In genomic region chr1:3016641-3017439, GRCh38 we compare ENCODE assay signal across 24 cellular contexts. TPM values are rescaled to one million over a fixed set of nuclear protein-coding genes. Genes with fewer than 3 reads are reported as not detected.
DNase-seq lines count a peak whose midpoint lies in the region; ATAC-seq, FAIRE-seq and TF ChIP-seq lines count a peak whose summit lies in the region.
"Had no signal": no experiment of that assay in that cellular context is flagged by ENCODE, and none has a peak within 500 bp of the region (broad histone marks: within the 10 kb centered on the region; RNA-seq: fewer than 3 reads in every experiment).

No MANE protein-coding gene starts in this region.

- H3K36me3 ChIP-seq in K562 (ENCODE audit: control insufficient read depth, insufficient read depth, low read length) (no peaks in the 10 kb centered on the region), neuronal stem cell (replicated peaks in 1 of 2; ENCODE audit: control insufficient read depth in 2 of 2, insufficient read depth in 2 of 2, low read length in 2 of 2) (no peaks in the 10 kb centered on the region), upper lobe of left lung (no peaks in the 10 kb centered on the region)
- H3K36me3 ChIP-seq: BLaER1, SJCRH30 had no signal

- H3K23ac ChIP-seq in neuronal stem cell (ENCODE audit: low read depth, low read length, poor library complexity): no peak overlapping the region

- no peaks in the 10 kb centered on the region for H3K4me1 Mint-ChIP-seq in activated naive CD8-positive, alpha-beta T cell treated with anti-CD3 and anti-CD28 coated beads, Interleukin-2, amount 10 ng/mL, durations not matched to agents 7 days and 5 days
- peaks cover 2% of the 10 kb centered on the region for H3K4me1 Mint-ChIP-seq in activated naive CD8-positive, alpha-beta T cell treated with anti-CD3 and anti-CD28 coated beads for 36 hours

- 0 out of 2 replicates have a peak, but pooled peaks cover 4% of the 10 kb centered on the region for H4K20me1 ChIP-seq in K562 (replicated peaks; ENCODE audit: control insufficient read depth, insufficient read depth, low read length)

- H3K27ac ChIP-seq in K562 (ENCODE audit: extremely low read depth, low read depth, low read length) (no peak overlapping the region), neuronal stem cell (replicated peaks; ENCODE audit: low read length) (no peak overlapping the region), upper lobe of left lung (no peak overlapping the region)
- H3K27ac ChIP-seq: BLaER1, GM23248, KMS-11, SJCRH30 had no signal

- intact Hi-C loops in K562 (cut with micrococcal nuclease): no loop called here

- H3K4me3 ChIP-seq in K562 (no peak overlapping the region), neuronal stem cell (ENCODE audit: low read length in 2 of 2) (no peak overlapping the region), upper lobe of left lung (no peak overlapping the region)
- H3K4me3 ChIP-seq: BLaER1, GM12878, GM23248, SJCRH30 had no signal

- H3K4me1 ChIP-seq in K562 (replicated peaks in 1 of 2; ENCODE audit: control insufficient read depth in 2 of 2, insufficient read depth in 2 of 2, low read length in 2 of 2) (0 out of 5 replicates have a peak, but pooled peaks cover 0 to 8% of the 10 kb centered on the region in 2 experiments), neuronal stem cell (ENCODE audit: control insufficient read depth in 2 of 2, insufficient read depth in 1 of 2, low read depth in 1 of 2, low read length in 2 of 2) (peaks cover 2 to 13% of the 10 kb centered on the region in 2 donors), upper lobe of left lung (peaks cover 0 to 5% (median 4%) of the 10 kb centered on the region in 4 donors)
- H3K4me1 ChIP-seq: SJCRH30 had no signal

- H3K14ac ChIP-seq in neuronal stem cell (ENCODE audit: low read length): no peak overlapping the region

- in situ Hi-C loops in K562 (cut with MboI): no loop called here

- no peaks in the 10 kb centered on the region for H3K79me2 ChIP-seq in K562 (ENCODE audit: control insufficient read depth, insufficient read depth, low read length)

- H3K4me2 ChIP-seq in K562 (ENCODE audit: insufficient read depth, low read length): no peak overlapping the region
- H3K4me2 ChIP-seq in neuronal stem cell (ENCODE audit: insufficient read depth, low read length, poor library complexity, severe bottlenecking): no peak overlapping the region
- H3K4me2 ChIP-seq: BLaER1, KMS-11 had no signal

- TF ChIP-seq RAD21 in K562 (CRISPR knock-in tag; conservative IDR thresholded peaks at IDR 0.05 in 1 of 2, IDR thresholded peaks at IDR 0.05 in 1 of 2): no peak

- no peak overlapping the region for H2BK12ac ChIP-seq in neuronal stem cell (ENCODE audit: low read length)

- H3K9me3 ChIP-seq in K562 (replicated peaks; ENCODE audit: control insufficient read depth, insufficient read depth, low read depth, low read length) (no peaks in the 10 kb centered on the region), neuronal stem cell (replicated peaks in 1 of 2; ENCODE audit: control insufficient read depth in 2 of 2, insufficient read depth in 1 of 2, low read depth in 1 of 2, low read length in 2 of 2) (peaks cover 0 to 6% of the 10 kb centered on the region in 2 donors), upper lobe of left lung (no peaks in the 10 kb centered on the region)
- H3K9me3 ChIP-seq: BLaER1, SJCRH30 had no signal

- DNase-seq in activated naive CD8-positive, alpha-beta T cell treated with anti-CD3 and anti-CD28 coated beads, Interleukin-2, amount 10 ng/mL, durations not matched to agents 7 days and 5 days: peak; percentile 24
- DNase-seq in activated naive CD8-positive, alpha-beta T cell treated with anti-CD3 and anti-CD28 coated beads for 36 hours: no peak
- DNase-seq in K562 (ENCODE audit: extremely low read depth in 1 of 4, low spot score in 3 of 4): no peak
- no peak for DNase-seq in neuronal stem cell (ENCODE audit: low spot score)
- peak; percentile 17 to 49 for DNase-seq in upper lobe of left lung
- DNase-seq in NCI-H1930 (lab: John Stamatoyannopoulos, UW): no peak
- DNase-seq: Calu3, GF-D8, GM23248, HCEC 1CT, MV-4-11, NCI-H1694 treated with DMSO at 0.1 percent for 48 hours, NCI-H2107, NCI-H510A treated with DMSO at 0.1 percent for 48 hours, NCI-H82, RPMI8226, SJCRH30 had no signal

- H2AK5ac ChIP-seq in neuronal stem cell (ENCODE audit: low read depth, low read length): peak overlapping the region; percentile 93

- no peak overlapping the region for H2BK5ac ChIP-seq in neuronal stem cell (ENCODE audit: low read length)

- BruUV-seq in K562 (replicated peaks; lab: Mats Ljungman, UMichigan): no TSS peak

- no peaks in the 10 kb centered on the region for H3K9me3 Mint-ChIP-seq in activated naive CD8-positive, alpha-beta T cell treated with anti-CD3 and anti-CD28 coated beads, Interleukin-2, amount 10 ng/mL, durations not matched to agents 7 days and 5 days
- H3K9me3 Mint-ChIP-seq in activated naive CD8-positive, alpha-beta T cell treated with anti-CD3 and anti-CD28 coated beads for 36 hours: no peaks in the 10 kb centered on the region
- H3K9me3 Mint-ChIP-seq: CD8-positive, alpha-beta T cell had no signal

- H3K36me3 Mint-ChIP-seq in activated naive CD8-positive, alpha-beta T cell treated with anti-CD3 and anti-CD28 coated beads, Interleukin-2, amount 10 ng/mL, durations not matched to agents 7 days and 5 days: no peaks in the 10 kb centered on the region
- no peaks in the 10 kb centered on the region for H3K36me3 Mint-ChIP-seq in activated naive CD8-positive, alpha-beta T cell treated with anti-CD3 and anti-CD28 coated beads for 36 hours
- H3K36me3 Mint-ChIP-seq: CD8-positive, alpha-beta T cell had no signal

- TF ChIP-seq POLR2A in K562 (conservative IDR thresholded peaks at IDR 0.05) (no peak), upper lobe of left lung (IDR thresholded peaks at IDR 0.05) (no peak)

- TF ChIP-seq EP300 in K562 (IDR thresholded peaks at IDR 0.05; ENCODE audit: low read length) (no peak), upper lobe of left lung (IDR thresholded peaks at IDR 0.05) (no peak)

- H3K79me1 ChIP-seq in neuronal stem cell (ENCODE audit: low read depth, low read length): no peaks in the 10 kb centered on the region

- H4K8ac ChIP-seq in neuronal stem cell (ENCODE audit: low read depth, low read length): no peak overlapping the region

- H3K4ac ChIP-seq in neuronal stem cell (ENCODE audit: low read length): no peak overlapping the region

- no peak overlapping the region for H4K91ac ChIP-seq in neuronal stem cell (ENCODE audit: low read depth, low read length, poor library complexity)

- FAIRE-seq in K562 (lab: Jason Lieb, UNC): no peak
- FAIRE-seq: GM12878, HepG2 had no signal

- no peak overlapping the region for H2BK120ac ChIP-seq in neuronal stem cell (ENCODE audit: low read depth, low read length)

- H3K18ac ChIP-seq in neuronal stem cell (ENCODE audit: low read length): no peak overlapping the region

- WGBS in K562 (ENCODE audit: insufficient coverage, low coverage, missing lambda C conversion rate): under 1% methylated on average over 22 of the region's 22 CpGs
- no CpG with 5 or more reads among the region's 22 CpGs for WGBS in neuronal stem cell (ENCODE audit: extremely low coverage in 2 of 2, insufficient read length in 2 of 2, insufficient replicate concordance in 1 of 2), 2 donors
- 79 to 89% methylated on average over 11 to 22 of the region's 22 CpGs for WGBS in upper lobe of left lung, 2 donors

- ATAC-seq in activated naive CD8-positive, alpha-beta T cell treated with anti-CD3 and anti-CD28 coated beads, Interleukin-2, amount 10 ng/mL, durations not matched to agents 7 days and 5 days (ENCODE audit: low read depth): no peak
- ATAC-seq in K562 (no peak), upper lobe of left lung (ENCODE audit: low FRiP score in 2 of 2) (no peak), GM19023 (IDR thresholded peaks at IDR 0.05; ENCODE audit: unreplicated experiment) (no peak)
- ATAC-seq: CD8-positive, alpha-beta T cell; GM12878; HepG2 had no signal

- H3K9me1 ChIP-seq in K562 (ENCODE audit: control insufficient read depth, insufficient read depth, low read length): no peaks in the 10 kb centered on the region

- H3K27me3 ChIP-seq in K562 (ENCODE audit: control insufficient read depth in 2 of 2, insufficient read depth in 2 of 2, low read length in 2 of 2) (peaks cover 2 to 59% of the 10 kb centered on the region in 2 experiments; a peak in 3 of 5 replicates), neuronal stem cell (ENCODE audit: control insufficient read depth in 3 of 3, insufficient read depth in 3 of 3, low read depth in 1 of 3, low read length in 3 of 3) (peaks cover 0 to 27% (median 9%) of the 10 kb centered on the region in 3 experiments), upper lobe of left lung (peaks cover 0 to 3% (median 0%) of the 10 kb centered on the region in 4 donors)

- no peak overlapping the region for H3K27ac Mint-ChIP-seq in activated naive CD8-positive, alpha-beta T cell treated with anti-CD3 and anti-CD28 coated beads, Interleukin-2, amount 10 ng/mL, durations not matched to agents 7 days and 5 days
- H3K27ac Mint-ChIP-seq in activated naive CD8-positive, alpha-beta T cell treated with anti-CD3 and anti-CD28 coated beads for 36 hours: no peak overlapping the region
- H3K27ac Mint-ChIP-seq: CD8-positive, alpha-beta T cell had no signal

- no peak for TF ChIP-seq CTCF in K562 (IDR thresholded peaks at IDR 0.05 in 2 of 3, conservative IDR thresholded peaks at IDR 0.05 in 1 of 3; ENCODE audit: insufficient read depth in 2 of 3, low read depth in 1 of 3, low read length in 3 of 3)
- TF ChIP-seq CTCF in upper lobe of left lung (IDR thresholded peaks at IDR 0.05): no peak

- CTCF ChIA-PET in K562 (lab: Yijun Ruan, JAX; ENCODE audit: low intra/inter-chr PET ratio): no interaction called here

- peaks cover 2% of the 10 kb centered on the region for H3K27me3 Mint-ChIP-seq in activated naive CD8-positive, alpha-beta T cell treated with anti-CD3 and anti-CD28 coated beads, Interleukin-2, amount 10 ng/mL, durations not matched to agents 7 days and 5 days
- peaks cover 12% of the 10 kb centered on the region for H3K27me3 Mint-ChIP-seq in activated naive CD8-positive, alpha-beta T cell treated with anti-CD3 and anti-CD28 coated beads for 36 hours

- peak overlapping the region; percentile 82 for H2BK15ac ChIP-seq in neuronal stem cell (ENCODE audit: low read length)

- POLR2A ChIA-PET in activated naive CD8-positive, alpha-beta T cell treated with anti-CD3 and anti-CD28 coated beads, Interleukin-2, amount 10 ng/mL, durations not matched to agents 7 days and 5 days (lab: Charles Lee): no interaction called here
- POLR2A ChIA-PET in K562 (lab: Yijun Ruan, JAX): no interaction called here

- H2AFZ ChIP-seq in K562 (ENCODE audit: low read depth, low read length): no peak overlapping the region
- H2AFZ ChIP-seq in neuronal stem cell (ENCODE audit: low read length): no peak overlapping the region
- H2AFZ ChIP-seq: GM23248 had no signal

- H3K9ac ChIP-seq in K562 (ENCODE audit: insufficient read depth in 1 of 2, low read depth in 2 of 2, low read length in 2 of 2) (no peak overlapping the region), neuronal stem cell (ENCODE audit: low read depth, low read length, poor library complexity) (no peak overlapping the region)
- H3K9ac ChIP-seq: BLaER1, GM23248, KMS-11 had no signal

- no peak overlapping the region for H3K4me3 Mint-ChIP-seq in activated naive CD8-positive, alpha-beta T cell treated with anti-CD3 and anti-CD28 coated beads, Interleukin-2, amount 10 ng/mL, durations not matched to agents 7 days and 5 days
- no peak overlapping the region for H3K4me3 Mint-ChIP-seq in activated naive CD8-positive, alpha-beta T cell treated with anti-CD3 and anti-CD28 coated beads for 36 hours
- H3K4me3 Mint-ChIP-seq: CD8-positive, alpha-beta T cell had no signal

RNA-seq across cellular contexts. Expression of gene ACTRT2, which starts 4.4 kb away (rescaled TPM):
- total RNA-seq in activated naive CD8-positive, alpha-beta T cell treated with anti-CD3 and anti-CD28 coated beads, Interleukin-2, amount 10 ng/mL, durations not matched to agents 7 days and 5 days: not detected
- total RNA-seq in activated naive CD8-positive, alpha-beta T cell treated with anti-CD3 and anti-CD28 coated beads for 36 hours: not detected
- total RNA-seq in K562 (2011; cell fraction: chromatin; rRNA removed; ENCODE audit: low replicate concordance): not detected in 2 replicates
- total RNA-seq in K562 (2011; cell fraction: nucleolus; rRNA removed): not detected in 2 replicates
- not detected in 2 replicates for total RNA-seq in K562 (2011; cell fraction: nucleoplasm; rRNA removed)
- total RNA-seq in K562 (2014; rRNA removed) (not detected in 2 replicates), K562 (2014; rRNA removed; fragmentation: Illumina TruSeq; extraction: Trizol) (not detected in 2 replicates), K562 (2015; rRNA removed; fragmentation: Illumina TruSeq; extraction: Trizol) (not detected in 2 replicates), K562 (2021) (not detected in 2 replicates), upper lobe of left lung (not detected)
- polyA plus RNA-seq in K562 (2011; rRNA removed) (not detected in 2 replicates), K562 (2014; fragmentation: Illumina TruSeq; extraction: Trizol) (not detected in 2 replicates), K562 (2014; fragmentation: Nextera tagmentation; extraction: Ambion mirVana) (not detected), K562 (2014; rRNA removed) (not detected in 2 replicates)
- polyA plus RNA-seq in K562 (2011; cell fraction: cytosol; rRNA removed): not detected in 2 replicates
- polyA plus RNA-seq in K562 (2011; cell fraction: nucleus; rRNA removed): not detected in 2 replicates
- polyA plus RNA-seq in K562 (2012): not detected in 2 replicates
- polyA minus RNA-seq in K562 (2011; rRNA and poly(A)+ RNA removed): not detected in 2 replicates
- not detected in 2 replicates for polyA minus RNA-seq in K562 (2011; cell fraction: cytosol; rRNA and poly(A)+ RNA removed)
- not detected in 2 replicates for polyA minus RNA-seq in K562 (2011; cell fraction: nucleus; rRNA and poly(A)+ RNA removed)
- 0.29 TPM for polyA plus RNA-seq in neuronal stem cell (2013, experiment 1 of 2)
- polyA plus RNA-seq in neuronal stem cell (2013, experiment 2 of 2): 0.29 TPM
- total RNA-seq: A673; Calu3; CD8-positive, alpha-beta T cell; GM12878; GM23248; HepG2; SJCRH30 had no signal
- polyA plus RNA-seq: GM12878, GM23248, HepG2 had no signal

RNA-seq across cellular contexts. Expression of gene PRDM16, which starts 52.2 kb away (rescaled TPM):
- total RNA-seq in activated naive CD8-positive, alpha-beta T cell treated with anti-CD3 and anti-CD28 coated beads, Interleukin-2, amount 10 ng/mL, durations not matched to agents 7 days and 5 days: not detected
- under 1 TPM; 0.06 to 0.12 TPM for total RNA-seq in activated naive CD8-positive, alpha-beta T cell treated with anti-CD3 and anti-CD28 coated beads for 36 hours
- total RNA-seq in K562 (2011; cell fraction: chromatin; rRNA removed; ENCODE audit: low replicate concordance): 0.35 TPM in 1 of 2 replicates, not detected in the other
- 0.50 and 0.66 TPM in 2 replicates for total RNA-seq in K562 (2011; cell fraction: nucleolus; rRNA removed)
- 0.61 TPM in 1 of 2 replicates, not detected in the other for total RNA-seq in K562 (2011; cell fraction: nucleoplasm; rRNA removed)
- not detected in 2 replicates for total RNA-seq in K562 (2014; rRNA removed)
- not detected in 2 replicates for total RNA-seq in K562 (2014; rRNA removed; fragmentation: Illumina TruSeq; extraction: Trizol)
- total RNA-seq in K562 (2015; rRNA removed; fragmentation: Illumina TruSeq; extraction: Trizol): not detected in 2 replicates
- total RNA-seq in K562 (2021): 0.02 and 0.27 TPM in 2 replicates
- 0.10 TPM in 1 of 2 replicates, not detected in the other for polyA plus RNA-seq in K562 (2011; rRNA removed)
- 0.18 TPM in 1 of 2 replicates, not detected in the other for polyA plus RNA-seq in K562 (2011; cell fraction: cytosol; rRNA removed)
- polyA plus RNA-seq in K562 (2011; cell fraction: nucleus; rRNA removed): not detected in 2 replicates
- 0.03 and 0.26 TPM in 2 replicates for polyA plus RNA-seq in K562 (2012)
- not detected in 2 replicates for polyA plus RNA-seq in K562 (2014; fragmentation: Illumina TruSeq; extraction: Trizol)
- polyA plus RNA-seq in K562 (2014; fragmentation: Nextera tagmentation; extraction: Ambion mirVana): not detected
- polyA plus RNA-seq in K562 (2014; rRNA removed): not detected in 2 replicates
- not detected in 2 replicates for polyA minus RNA-seq in K562 (2011; rRNA and poly(A)+ RNA removed)
- polyA minus RNA-seq in K562 (2011; cell fraction: cytosol; rRNA and poly(A)+ RNA removed): not detected in 2 replicates
- polyA minus RNA-seq in K562 (2011; cell fraction: nucleus; rRNA and poly(A)+ RNA removed): 0.13 TPM in 1 of 2 replicates, not detected in the other
- polyA plus RNA-seq in neuronal stem cell (2013, experiment 1 of 2): 7.9 TPM
- polyA plus RNA-seq in neuronal stem cell (2013, experiment 2 of 2): 7.6 TPM
- total RNA-seq in upper lobe of left lung: 10 to 100 TPM; 12.3 to 54.5 (median 21.2) TPM
- total RNA-seq: CD8-positive, alpha-beta T cell; GM23248 had no signal
- polyA plus RNA-seq: GM12878 had no signal

Comparison
In these comparisons a context has a peak if more than half of its experiments do, and no peak if none do; other contexts are left out.
1. DNase-seq: peak in activated naive CD8-positive, alpha-beta T cell treated with anti-CD3 and anti-CD28 coated beads, Interleukin-2, amount 10 ng/mL, durations not matched to agents 7 days and 5 days (single experiment) and upper lobe of left lung (2 of 2); none in activated naive CD8-positive, alpha-beta T cell treated with anti-CD3 and anti-CD28 coated beads for 36 hours (single experiment), K562 (0 of 4), neuronal stem cell (single experiment) and NCI-H1930 (0 of 2).
2. RNA of gene PRDM16, which starts 52.2 kb away (total RNA-seq): 12.3 to 54.5 TPM in upper lobe of left lung; 0.06 to 0.12 TPM in activated naive CD8-positive, alpha-beta T cell treated with anti-CD3 and anti-CD28 coated beads for 36 hours, not detected in activated naive CD8-positive, alpha-beta T cell treated with anti-CD3 and anti-CD28 coated beads, Interleukin-2, amount 10 ng/mL, durations not matched to agents 7 days and 5 days and 0.02 to 0.66 TPM in K562; every median in the first group is over 4 times any median in the second.